Comparison of ENCODE assay signal across 21 cellular contexts in genomic region chrX:130197464-130197863, GRCh38. TPM values are rescaled to one million over a fixed set of nuclear protein-coding genes. Genes with fewer than 3 reads are reported as not detected.
"Had no signal": no experiment of that assay in that cellular context is flagged by ENCODE, and none has a peak within 500 bp of the region (broad histone marks: within the 10 kb centered on the region; RNA-seq: fewer than 3 reads in every experiment).

No MANE protein-coding gene starts in this region.

- H3K27ac Mint-ChIP-seq: endodermal cell; natural killer cell treated with Interleukin-12 subunit alpha and Interleukin-12 subunit beta and Interleukin-15 and Interleukin-18, amount 100 ng/mL, for 72 hours; stimulated activated memory B cell treated with anti-CD40 and anti-IgM and Interleukin-4, amounts not matched to agents 10 μg/mL and 1 μg/mL and 100 μg/mL, for 72 hours; stimulated activated naive CD8-positive, alpha-beta T cell treated with anti-CD3 and anti-CD28 coated beads, Interleukin-15, amount 100 ng/mL, for 72 hours had no signal

- H3K4me1 Mint-ChIP-seq: stimulated activated naive CD8-positive, alpha-beta T cell treated with anti-CD3 and anti-CD28 coated beads, Interleukin-15, amount 100 ng/mL, for 72 hours had no signal

- H3K27me3 ChIP-seq: gastrocnemius medialis, right lobe of liver, testis had no signal

- H3K36me3 Mint-ChIP-seq: natural killer cell treated with Interleukin-12 subunit alpha and Interleukin-12 subunit beta and Interleukin-15 and Interleukin-18, amount 100 ng/mL, for 72 hours; stimulated activated memory B cell treated with anti-CD40 and anti-IgM and Interleukin-4, amounts not matched to agents 10 μg/mL and 1 μg/mL and 100 μg/mL, for 72 hours had no signal

- H3K4me1 ChIP-seq: gastrocnemius medialis, left lung, parathyroid adenoma, psoas muscle, right lobe of liver, testis, tibial nerve had no signal

- ATAC-seq: gastrocnemius medialis; left lung; natural killer cell treated with Interleukin-12 subunit alpha and Interleukin-12 subunit beta and Interleukin-15 and Interleukin-18, amount 100 ng/mL, for 72 hours; psoas muscle; right lobe of liver; stimulated activated memory B cell treated with anti-CD40 and anti-IgM and Interleukin-4, amounts not matched to agents 10 μg/mL and 1 μg/mL and 100 μg/mL, for 72 hours; stimulated activated naive CD8-positive, alpha-beta T cell treated with anti-CD3 and anti-CD28 coated beads, Interleukin-15, amount 100 ng/mL, for 72 hours had no signal

- H3K36me3 ChIP-seq: gastrocnemius medialis, left lung, right lobe of liver, tibial nerve had no signal

- H3K4me3 ChIP-seq: coronary artery, gastrocnemius medialis, left lung, lung, psoas muscle, right lobe of liver, testis, tibial nerve had no signal

- H3K9me3 ChIP-seq: gastrocnemius medialis, left lung, psoas muscle, right lobe of liver, testis, tibial nerve had no signal

- H3K27ac ChIP-seq: coronary artery, gastrocnemius medialis, left lung, parathyroid adenoma, psoas muscle, right lobe of liver, testis, tibial nerve had no signal

- DNase-seq: effector CD4-positive, alpha-beta T cell; endodermal cell; erythroblast; gastrocnemius medialis; left lung; mesenchymal stem cell; midbrain; psoas muscle; retina; right lobe of liver; stimulated activated CD4-positive, alpha-beta T cell treated with anti-CD3 and anti-CD28 coated beads, Interleukin-4, amount 100 ng/mL, for 1 hour; stimulated activated CD8-positive, alpha-beta memory T cell treated with anti-CD3 and anti-CD28 coated beads, Interleukin-4, amount 100 ng/mL, for 48 hours; stimulated activated naive CD8-positive, alpha-beta T cell treated with anti-CD3 and anti-CD28 coated beads, Interleukin-15, amount 100 ng/mL, for 72 hours; testis had no signal

- H3K4me3 Mint-ChIP-seq: endodermal cell; natural killer cell treated with Interleukin-12 subunit alpha and Interleukin-12 subunit beta and Interleukin-15 and Interleukin-18, amount 100 ng/mL, for 72 hours; stimulated activated memory B cell treated with anti-CD40 and anti-IgM and Interleukin-4, amounts not matched to agents 10 μg/mL and 1 μg/mL and 100 μg/mL, for 72 hours; stimulated activated naive CD8-positive, alpha-beta T cell treated with anti-CD3 and anti-CD28 coated beads, Interleukin-15, amount 100 ng/mL, for 72 hours had no signal

- H3K9me3 Mint-ChIP-seq: natural killer cell treated with Interleukin-12 subunit alpha and Interleukin-12 subunit beta and Interleukin-15 and Interleukin-18, amount 100 ng/mL, for 72 hours; stimulated activated memory B cell treated with anti-CD40 and anti-IgM and Interleukin-4, amounts not matched to agents 10 μg/mL and 1 μg/mL and 100 μg/mL, for 72 hours; stimulated activated naive CD8-positive, alpha-beta T cell treated with anti-CD3 and anti-CD28 coated beads, Interleukin-15, amount 100 ng/mL, for 72 hours had no signal

RNA-seq across cellular contexts. Expression of gene RAB33A, which starts 25.7 kb away (rescaled TPM):
- total RNA-seq: endodermal cell, gastrocnemius medialis had no signal
- polyA plus RNA-seq: keratinocyte had no signal
